Comparison of ENCODE assay signal across 8 cellular contexts in the genomic region with DNA sequence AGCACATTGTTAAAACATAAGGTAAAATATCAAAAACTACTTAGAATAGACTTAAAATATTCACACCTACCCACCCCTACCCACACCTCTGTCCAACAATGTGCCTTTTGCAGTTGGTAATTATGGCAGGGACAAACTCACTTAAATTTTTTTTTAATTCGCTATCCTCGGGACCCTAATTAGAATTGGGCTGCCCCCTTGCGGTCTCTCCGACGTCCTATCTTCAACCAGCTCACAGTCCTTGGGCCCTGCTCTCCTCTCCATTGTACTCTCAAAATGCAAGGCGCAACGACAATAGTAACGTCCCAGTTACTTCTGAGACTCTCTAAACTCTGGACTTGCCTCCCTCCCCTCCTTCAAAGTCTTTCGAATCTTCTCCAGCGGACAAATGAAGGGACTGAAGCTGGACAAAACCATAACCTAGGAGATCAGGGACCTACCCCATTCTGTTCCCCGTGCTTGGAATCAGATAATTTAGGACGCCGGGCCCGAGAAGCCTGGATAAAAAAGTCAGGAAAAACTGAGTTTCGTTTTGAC. TPM values are rescaled to one million over a fixed set of nuclear protein-coding genes. Genes with fewer than 3 reads are reported as not detected.
DNase-seq lines count a peak whose midpoint lies in the region; ATAC-seq and TF ChIP-seq lines count a peak whose summit lies in the region.

No MANE protein-coding gene starts in this region.

- peaks cover 10 to 17% of the 10 kb centered on the region in 2 donors for H3K4me1 ChIP-seq in thyroid gland

- no peaks in the 10 kb centered on the region for H3K9me3 ChIP-seq in thyroid gland

- H3K27ac ChIP-seq in thyroid gland, result peak overlapping the region; percentile 78 to 94 (median 91)

- no peak for ATAC-seq in GM19328 (IDR thresholded peaks at IDR 0.05; ENCODE audit: unreplicated experiment)

- no peaks in the 10 kb centered on the region for H3K27me3 ChIP-seq in thyroid gland

- TF ChIP-seq CTCF in thyroid gland (IDR thresholded peaks at IDR 0.05), result peak; percentile 38 to 83 (median 64)

- H3K36me3 ChIP-seq in thyroid gland, result peaks cover 0 to 5% of the 10 kb centered on the region in 2 donors

- intact Hi-C loops in thyroid gland (cut with DNase I), result no loop called here

- TF ChIP-seq POLR2A in thyroid gland (IDR thresholded peaks at IDR 0.05), result no peak

- DNase-seq in CMK (ENCODE audit: low read depth) (peak; percentile 33), RKO (ENCODE audit: low spot score) (peak; percentile 81), germinal center (ENCODE audit: low spot score) (peak; percentile 53), occipital lobe (lab: John Stamatoyannopoulos, UW) (peak; percentile 33), thyroid gland (peak; percentile 81 to 84)
- peak; percentile 34 for DNase-seq in Jurkat, Clone E6-1 (ENCODE audit: low read depth, low spot score)
- peak; percentile 59 for DNase-seq in activated naive CD4-positive, alpha-beta T cell treated with Interleukin-2 at 50 U/mL for 16 hours

- H3K4me3 ChIP-seq in Jurkat, Clone E6-1 (ENCODE audit: low read length), result no peak overlapping the region
- H3K4me3 ChIP-seq in thyroid gland (replicated peaks in 1 of 3), result peak overlapping the region in 2 of 3 donors; percentile 20 to 39

- WGBS in thyroid gland, 2 donors, result 2 to 3% methylated on average over 15 of the region's 15 CpGs

RNA-seq across cellular contexts. Expression of gene CIART, which starts 1.1 kb away (rescaled TPM):
- not detected for polyA plus RNA-seq in Jurkat, Clone E6-1 (2012; ENCODE audit: insufficient read depth, insufficient read length)
- total RNA-seq in occipital lobe (2.5 TPM), thyroid gland (1 to 10 TPM; 2.9 to 7.9 (median 5.4) TPM)

RNA-seq across cellular contexts. Expression of gene C1orf54, which starts 8.7 kb away (rescaled TPM):
- 4.1 TPM for polyA plus RNA-seq in Jurkat, Clone E6-1 (2012; ENCODE audit: insufficient read depth, insufficient read length)
- total RNA-seq in occipital lobe (9.2 TPM), thyroid gland (10 to 100 TPM in 1 of 4 donors, 1 to 10 TPM in 3; 2.7 to 11.7 (median 4.3) TPM)

RNA-seq across cellular contexts. Expression of gene MRPS21, which starts 12.4 kb away (rescaled TPM):
- 117 TPM for polyA plus RNA-seq in Jurkat, Clone E6-1 (2012; ENCODE audit: insufficient read depth, insufficient read length)
- total RNA-seq in occipital lobe, result 69.3 TPM
- total RNA-seq in thyroid gland, result 10 to 100 TPM; 27.4 to 61.0 (median 48.6) TPM

RNA-seq across cellular contexts. Expression of gene APH1A, which starts 12.5 kb away (rescaled TPM):
- 83.6 TPM for polyA plus RNA-seq in Jurkat, Clone E6-1 (2012; ENCODE audit: insufficient read depth, insufficient read length)
- total RNA-seq in occipital lobe, result 76.7 TPM
- 100 to 1,000 TPM; 114 to 133 (median 116) TPM for total RNA-seq in thyroid gland

RNA-seq across cellular contexts. Expression of gene CA14, which starts 23.7 kb away (rescaled TPM):
- not detected for polyA plus RNA-seq in Jurkat, Clone E6-1 (2012; ENCODE audit: insufficient read depth, insufficient read length)
- total RNA-seq in occipital lobe (1.7 TPM), thyroid gland (under 1 TPM in 2 of 4 donors, not detected in 2; 0.22 to 0.27 TPM)
